Comparison of ENCODE assay signal across 8 cellular contexts in genomic region chr20:408843-409696, GRCh38. TPM values are rescaled to one million over a fixed set of nuclear protein-coding genes. Genes with fewer than 3 reads are reported as not detected.
A peak's percentile ranks its signal among the peaks of the same experiment; 100 is the strongest.
DNase-seq lines count a peak whose midpoint lies in the region; ATAC-seq lines count a peak whose summit lies in the region.

No MANE protein-coding gene starts in this region.

- peaks cover 36% of the 10 kb centered on the region for H3K36me3 ChIP-seq in ACC112 (ENCODE audit: insufficient read depth, low read length)

- H3K36me3 Mint-ChIP-seq in activated T-helper 1 cell treated with anti-CD3 and anti-CD28 coated beads, Interleukin-12 subunit alpha, Interleukin-12 subunit beta, Interleukin-2, Interleukin-4 antibody, amounts not matched to agents 30 ng/mL and 10 ng/mL and 1 ng/mL, durations not matched to agents 14 hours and 24 hours and 36 hours (ENCODE audit: low read depth) = peaks cover 43% of the 10 kb centered on the region

- H3K27ac Mint-ChIP-seq in activated T-helper 1 cell treated with anti-CD3 and anti-CD28 coated beads, Interleukin-12 subunit alpha, Interleukin-12 subunit beta, Interleukin-2, Interleukin-4 antibody, amounts not matched to agents 30 ng/mL and 10 ng/mL and 1 ng/mL, durations not matched to agents 14 hours and 24 hours and 36 hours = peak overlapping the region; percentile 86

- no peaks in the 10 kb centered on the region for H3K9me3 ChIP-seq in iPS-18c (ENCODE audit: control insufficient read depth, insufficient read depth, low read length)

- H3K27ac ChIP-seq in ACC112 (ENCODE audit: low read depth, low read length) = peak overlapping the region; percentile 75

- peak; percentile 25 for DNase-seq in activated T-helper 1 cell treated with anti-CD3 and anti-CD28 coated beads, Interleukin-12 subunit alpha, Interleukin-12 subunit beta, Interleukin-2, Interleukin-4 antibody, amounts not matched to agents 30 ng/mL and 10 ng/mL and 1 ng/mL, durations not matched to agents 14 hours and 24 hours and 36 hours (ENCODE audit: low spot score)
- DNase-seq in stimulated activated CD8-positive, alpha-beta memory T cell treated with anti-CD3 and anti-CD28 coated beads, Interleukin-4, amount 100 ng/mL, for 48 hours = peak; percentile 55
- no peak for DNase-seq in NCI-H2029 (lab: John Stamatoyannopoulos, UW)
- DNase-seq in anterior cingulate cortex (lab: John Stamatoyannopoulos, UW) = no peak

- H3K27me3 Mint-ChIP-seq in activated T-helper 1 cell treated with anti-CD3 and anti-CD28 coated beads, Interleukin-12 subunit alpha, Interleukin-12 subunit beta, Interleukin-2, Interleukin-4 antibody, amounts not matched to agents 30 ng/mL and 10 ng/mL and 1 ng/mL, durations not matched to agents 14 hours and 24 hours and 36 hours (ENCODE audit: insufficient read depth) = no peaks in the 10 kb centered on the region

- no peaks in the 10 kb centered on the region for H3K27me3 ChIP-seq in ACC112 (ENCODE audit: insufficient read depth, low read length)

- H3K4me3 Mint-ChIP-seq in activated T-helper 1 cell treated with anti-CD3 and anti-CD28 coated beads, Interleukin-12 subunit alpha, Interleukin-12 subunit beta, Interleukin-2, Interleukin-4 antibody, amounts not matched to agents 30 ng/mL and 10 ng/mL and 1 ng/mL, durations not matched to agents 14 hours and 24 hours and 36 hours = peak overlapping the region; percentile 96

- H3K4me1 ChIP-seq in ACC112 (ENCODE audit: control insufficient read depth, insufficient read depth, low read length, unreplicated experiment) = peaks cover 16% of the 10 kb centered on the region

- peaks cover 57% of the 10 kb centered on the region for H3K4me1 Mint-ChIP-seq in activated T-helper 1 cell treated with anti-CD3 and anti-CD28 coated beads, Interleukin-12 subunit alpha, Interleukin-12 subunit beta, Interleukin-2, Interleukin-4 antibody, amounts not matched to agents 30 ng/mL and 10 ng/mL and 1 ng/mL, durations not matched to agents 14 hours and 24 hours and 36 hours (ENCODE audit: low read depth)

- H3K79me2 ChIP-seq in ACC112 (ENCODE audit: control insufficient read depth, insufficient read depth, low read length, unreplicated experiment) = peaks cover 55% of the 10 kb centered on the region

- H3K9me3 Mint-ChIP-seq in activated T-helper 1 cell treated with anti-CD3 and anti-CD28 coated beads, Interleukin-12 subunit alpha, Interleukin-12 subunit beta, Interleukin-2, Interleukin-4 antibody, amounts not matched to agents 30 ng/mL and 10 ng/mL and 1 ng/mL, durations not matched to agents 14 hours and 24 hours and 36 hours = no peaks in the 10 kb centered on the region

- peak overlapping the region; percentile 16 for H2AFZ ChIP-seq in ACC112 (ENCODE audit: low read length, unreplicated experiment)

- H3K4me3 ChIP-seq in ACC112 (ENCODE audit: low read depth, low read length) = peak overlapping the region; percentile 97
- H3K4me3 ChIP-seq in iPS-18c (ENCODE audit: insufficient read depth, low read depth, low read length) = peak overlapping the region; percentile 95

- intact Hi-C loops in activated T-helper 1 cell treated with anti-CD3 and anti-CD28 coated beads, Interleukin-12 subunit alpha, Interleukin-12 subunit beta, Interleukin-2, Interleukin-4 antibody, amounts not matched to agents 30 ng/mL and 10 ng/mL and 1 ng/mL, durations not matched to agents 14 hours and 24 hours and 36 hours (cut with micrococcal nuclease) = loop anchor here (1.0 kb wide), 2 partner anchors 28 to 84 kb away; partner anchors contain the start of gene SOX12

- peak; percentile 1 for ATAC-seq in GM19023 (IDR thresholded peaks at IDR 0.05; ENCODE audit: unreplicated experiment)
- peak; percentile 17 for ATAC-seq in HG03520 (IDR thresholded peaks at IDR 0.05; ENCODE audit: unreplicated experiment)

RNA-seq across cellular contexts. Expression of gene RBCK1, which starts 1.0 kb away (rescaled TPM):
- 130 and 132 TPM in 2 replicates for total RNA-seq in activated T-helper 1 cell treated with anti-CD3 and anti-CD28 coated beads, Interleukin-12 subunit alpha, Interleukin-12 subunit beta, Interleukin-2, Interleukin-4 antibody, amounts not matched to agents 30 ng/mL and 10 ng/mL and 1 ng/mL, durations not matched to agents 14 hours and 24 hours and 36 hours

RNA-seq across cellular contexts. Expression of gene TRIB3, which starts 28.5 kb away (rescaled TPM):
- 37.1 and 39.5 TPM in 2 replicates for total RNA-seq in activated T-helper 1 cell treated with anti-CD3 and anti-CD28 coated beads, Interleukin-12 subunit alpha, Interleukin-12 subunit beta, Interleukin-2, Interleukin-4 antibody, amounts not matched to agents 30 ng/mL and 10 ng/mL and 1 ng/mL, durations not matched to agents 14 hours and 24 hours and 36 hours

RNA-seq across cellular contexts. Expression of gene TBC1D20, which starts 53.3 kb away (rescaled TPM):
- 37.5 and 41.4 TPM in 2 replicates for total RNA-seq in activated T-helper 1 cell treated with anti-CD3 and anti-CD28 coated beads, Interleukin-12 subunit alpha, Interleukin-12 subunit beta, Interleukin-2, Interleukin-4 antibody, amounts not matched to agents 30 ng/mL and 10 ng/mL and 1 ng/mL, durations not matched to agents 14 hours and 24 hours and 36 hours

Comparison
In these comparisons a context has a peak if more than half of its experiments do, and no peak if none do; other contexts are left out.
1. DNase-seq: peak in activated T-helper 1 cell treated with anti-CD3 and anti-CD28 coated beads, Interleukin-12 subunit alpha, Interleukin-12 subunit beta, Interleukin-2, Interleukin-4 antibody, amounts not matched to agents 30 ng/mL and 10 ng/mL and 1 ng/mL, durations not matched to agents 14 hours and 24 hours and 36 hours (single experiment) and stimulated activated CD8-positive, alpha-beta memory T cell treated with anti-CD3 and anti-CD28 coated beads, Interleukin-4, amount 100 ng/mL, for 48 hours (single experiment); none in NCI-H2029 (single experiment) and anterior cingulate cortex (0 of 58).